1 cellular context compared by ENCODE assay signal in the genomic region with DNA sequence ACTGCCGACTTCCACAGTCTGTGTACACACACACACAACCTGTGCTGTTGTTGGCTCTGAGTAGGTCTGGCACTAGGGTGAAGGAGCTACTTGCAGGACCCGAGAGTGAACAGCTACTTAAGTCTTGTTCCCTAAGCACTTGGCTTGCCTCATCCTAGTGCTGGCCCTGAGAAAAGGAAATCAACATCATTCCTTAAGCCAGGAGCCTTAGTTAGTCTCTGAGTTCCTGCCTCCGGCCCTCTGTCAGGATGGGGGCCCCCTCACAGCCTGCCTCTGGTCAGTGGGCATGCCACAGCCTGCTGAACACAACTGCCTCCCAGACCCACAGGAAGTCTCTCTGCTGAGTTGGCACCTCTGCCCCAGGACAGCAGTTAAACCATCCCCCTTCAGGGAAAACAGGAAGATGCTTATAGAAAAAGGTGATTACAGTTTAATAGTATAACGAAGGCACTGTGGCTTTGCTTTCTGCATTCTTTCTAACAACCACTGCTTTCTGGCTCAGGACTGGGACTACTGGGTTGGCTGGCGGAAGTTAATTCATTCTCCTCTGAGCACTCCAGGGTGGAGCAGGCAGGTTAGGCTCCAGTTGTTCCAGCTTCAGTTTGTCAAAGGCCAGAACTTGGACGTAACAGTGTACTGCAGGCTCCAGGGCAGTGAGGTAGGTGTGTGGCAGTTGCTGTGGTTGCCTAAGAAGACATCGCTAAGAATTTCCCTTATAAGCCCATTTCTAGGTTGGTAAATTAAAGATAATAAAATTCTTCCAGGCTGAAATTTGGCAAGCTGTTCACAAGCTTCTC.
TF ChIP-seq lines count a peak whose summit lies in the region.

No MANE protein-coding gene starts in this region.

TF ChIP-seq in IMR-90, 13 proteins besides CTCF, POLR2A, EP300 and RAD21:
- TF ChIP-seq, protein P1, sequence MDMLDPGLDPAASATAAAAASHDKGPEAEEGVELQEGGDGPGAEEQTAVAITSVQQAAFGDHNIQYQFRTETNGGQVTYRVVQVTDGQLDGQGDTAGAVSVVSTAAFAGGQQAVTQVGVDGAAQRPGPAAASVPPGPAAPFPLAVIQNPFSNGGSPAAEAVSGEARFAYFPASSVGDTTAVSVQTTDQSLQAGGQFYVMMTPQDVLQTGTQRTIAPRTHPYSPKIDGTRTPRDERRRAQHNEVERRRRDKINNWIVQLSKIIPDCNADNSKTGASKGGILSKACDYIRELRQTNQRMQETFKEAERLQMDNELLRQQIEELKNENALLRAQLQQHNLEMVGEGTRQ (IDR thresholded peaks at IDR 0.05; ENCODE audit: low read depth, low read length), result no peak
- TF ChIP-seq MAFK (IDR thresholded peaks at IDR 0.05; ENCODE audit: low read depth, low read length), result peak; percentile 18; the same call in 1 of the 2 replicates
